28 cellular contexts compared by ENCODE assay signal in genomic region chr9:113921366-113921765, GRCh38.
"Had no signal": no experiment of that assay in that cellular context is flagged by ENCODE, and none has a peak within 500 bp of the region (broad histone marks: within the 10 kb centered on the region; RNA-seq: fewer than 3 reads in every experiment).

No MANE protein-coding gene starts in this region.

- H2AFZ ChIP-seq: parathyroid adenoma had no signal

- H3K36me3 ChIP-seq: ascending aorta, brain microvascular endothelial cell, left lung, right atrium auricular region, stomach, thyroid gland, upper lobe of right lung had no signal

- H3K9ac ChIP-seq: parathyroid adenoma had no signal

- H3K9me3 ChIP-seq: left lung, thyroid gland, upper lobe of right lung had no signal

- H3K27me3 ChIP-seq: ascending aorta, brain microvascular endothelial cell, left lung, right atrium auricular region, stomach, thyroid gland, upper lobe of right lung had no signal

- H3K4me3 ChIP-seq: ascending aorta, left lung, lung, right atrium auricular region, stomach, thyroid gland, upper lobe of right lung had no signal

- H3K79me2 ChIP-seq: parathyroid adenoma had no signal

- H3K4me1 ChIP-seq: left lung, parathyroid adenoma, right atrium auricular region, stomach, upper lobe of right lung had no signal

- H3K27ac ChIP-seq: brain microvascular endothelial cell, left lung, parathyroid adenoma, right atrium auricular region, thyroid gland, upper lobe of right lung had no signal

- DNase-seq: activated B cell treated with CpG ODN at 0.5 μM for 24 hours; activated CD4-positive, alpha-beta T cell treated with anti-CD3 and anti-CD28 coated beads, Interleukin-2, amount 50 U/mL, for 4 hours; activated effector memory CD4-positive, alpha-beta T cell treated with anti-CD3 and anti-CD28 coated beads, Interleukin-2, amount 50 U/mL, for 16 hours; activated naive CD4-positive, alpha-beta T cell treated with anti-CD3 and anti-CD28 coated beads, Interleukin-2, amount 10 ng/mL, durations not matched to agents 7 days and 5 days; activated naive CD8-positive, alpha-beta T cell treated with anti-CD3 and anti-CD28 coated beads, Interleukin-2, amount 10 ng/mL, durations not matched to agents 7 days and 5 days; activated T-cell treated with anti-CD3 and anti-CD28 coated beads, Interleukin-2, amount 50 U/mL, for 1 hour; brain microvascular endothelial cell; cortex of kidney; endodermal cell; foreskin fibroblast; head of caudate nucleus; hypothalamus; immature natural killer cell; kidney glomerular epithelial cell; left lung; naive thymus-derived CD4-positive, alpha-beta T cell; nucleus accumbens; stimulated activated CD4-positive, alpha-beta T cell treated with anti-CD3 and anti-CD28 coated beads, Interleukin-15, amount 100 ng/mL, for 24 hours; stimulated activated CD4-positive, alpha-beta T cell treated with anti-CD3 and anti-CD28 coated beads, Interleukin-2, amount 100 ng/mL, for 24 hours; stimulated activated naive B cell treated with anti-CD40 and anti-IgM and Interleukin-4, amounts not matched to agents 10 μg/mL and 1 μg/mL and 100 μg/mL, for 72 hours; stomach; T-helper 1 cell; thyroid gland; upper lobe of right lung had no signal
